11 cellular contexts compared by ENCODE assay signal in genomic region chr4:6271701-6272465, GRCh38. TPM values are rescaled to one million over a fixed set of nuclear protein-coding genes. Genes with fewer than 3 reads are reported as not detected.
DNase-seq lines count a peak whose midpoint lies in the region; ATAC-seq and TF ChIP-seq lines count a peak whose summit lies in the region.
"Had no signal": no experiment of that assay in that cellular context is flagged by ENCODE, and none has a peak within 500 bp of the region (broad histone marks: within the 10 kb centered on the region; RNA-seq: fewer than 3 reads in every experiment).

No MANE protein-coding gene starts in this region.

- ATAC-seq in activated naive CD8-positive, alpha-beta T cell treated with anti-CD3 and anti-CD28 coated beads, Interleukin-2, amount 50 U/mL, for 24 hours = no peak
- ATAC-seq in GM21526 (IDR thresholded peaks at IDR 0.05; ENCODE audit: low FRiP score, unreplicated experiment) (no peak), HG03108 (IDR thresholded peaks at IDR 0.05; ENCODE audit: unreplicated experiment) (no peak), HG02970 (IDR thresholded peaks at IDR 0.05; ENCODE audit: low FRiP score, unreplicated experiment) (no peak)
- ATAC-seq: activated CD8-positive, alpha-beta T cell treated with anti-CD3 and anti-CD28 coated beads, Interleukin-2, amount 10 ng/mL, durations not matched to agents 7 days and 5 days had no signal

- H3K4me1 ChIP-seq in skeletal muscle tissue (ENCODE audit: control insufficient read depth in 3 of 3, insufficient read depth in 3 of 3, low read length in 3 of 3) = peaks cover 41 to 45% (median 41%) of the 10 kb centered on the region in 3 donors

- no peaks in the 10 kb centered on the region for H3K27me3 ChIP-seq in skeletal muscle tissue (ENCODE audit: control insufficient read depth in 3 of 3, insufficient read depth in 3 of 3, low read length in 3 of 3)

- no peak overlapping the region for H3K27ac ChIP-seq in skeletal muscle tissue (ENCODE audit: low read depth, low read length)

- H3K4me1 Mint-ChIP-seq in Calu3 (ENCODE audit: low read depth, unreplicated experiment) = peaks cover 18% of the 10 kb centered on the region
- peaks cover 21% of the 10 kb centered on the region for H3K4me1 Mint-ChIP-seq in activated naive CD8-positive, alpha-beta T cell treated with anti-CD3 and anti-CD28 coated beads, Interleukin-2, amount 50 U/mL, for 24 hours
- peaks cover 11 to 20% of the 10 kb centered on the region in 2 donors for H3K4me1 Mint-ChIP-seq in immature natural killer cell

- BruUV-seq in Calu3 (replicated peaks; lab: Mats Ljungman, UMichigan) = no TSS peak

- no peaks in the 10 kb centered on the region for H3K9me3 ChIP-seq in skeletal muscle tissue (ENCODE audit: control insufficient read depth in 3 of 3, low read length in 3 of 3)

- intact Hi-C loops in Calu3 (cut with micrococcal nuclease; ENCODE audit: unreplicated experiment) = loop anchor here (5.0 kb wide), 1 partner anchor 35 kb away; no protein-coding TSS in a partner anchor

- H3K27me3 Mint-ChIP-seq in Calu3 (ENCODE audit: unreplicated experiment) (peaks cover 19% of the 10 kb centered on the region), immature natural killer cell (ENCODE audit: low read depth in 3 of 3) (peaks cover 6 to 7% (median 7%) of the 10 kb centered on the region in 3 donors)
- H3K27me3 Mint-ChIP-seq in activated naive CD8-positive, alpha-beta T cell treated with anti-CD3 and anti-CD28 coated beads, Interleukin-2, amount 50 U/mL, for 24 hours = peaks cover 12% of the 10 kb centered on the region

- H3K4me3 Mint-ChIP-seq in Calu3 (ENCODE audit: low read depth, unreplicated experiment) = peak overlapping the region; percentile 40
- peak overlapping the region; percentile 17 for H3K4me3 Mint-ChIP-seq in activated naive CD8-positive, alpha-beta T cell treated with anti-CD3 and anti-CD28 coated beads, Interleukin-2, amount 50 U/mL, for 24 hours
- peak overlapping the region in 3 of 5 donors; percentile 10 to 53 (median 40) for H3K4me3 Mint-ChIP-seq in immature natural killer cell
- H3K4me3 Mint-ChIP-seq: activated CD8-positive, alpha-beta T cell treated with anti-CD3 and anti-CD28 coated beads, Interleukin-2, amount 10 ng/mL, durations not matched to agents 7 days and 5 days had no signal

- H3K4me3 ChIP-seq in skeletal muscle tissue (ENCODE audit: low read length in 3 of 3) = peak overlapping the region; percentile 23 to 52 (median 26)

- H3K9me3 Mint-ChIP-seq in Calu3 (ENCODE audit: low read depth, unreplicated experiment) (no peaks in the 10 kb centered on the region), immature natural killer cell (no peaks in the 10 kb centered on the region)
- H3K9me3 Mint-ChIP-seq in activated naive CD8-positive, alpha-beta T cell treated with anti-CD3 and anti-CD28 coated beads, Interleukin-2, amount 50 U/mL, for 24 hours = no peaks in the 10 kb centered on the region

- DNase-seq in Calu3 = no peak
- no peak for DNase-seq in activated naive CD8-positive, alpha-beta T cell treated with anti-CD3 and anti-CD28 coated beads, Interleukin-2, amount 50 U/mL, for 24 hours
- DNase-seq in immature natural killer cell = no peak
- no peak for DNase-seq in iPS-NIHi7 (ENCODE audit: extremely low spot score)
- DNase-seq: activated CD8-positive, alpha-beta T cell treated with anti-CD3 and anti-CD28 coated beads, Interleukin-2, amount 10 ng/mL, durations not matched to agents 7 days and 5 days; dermis blood vessel endothelial cell; stimulated activated CD4-positive, alpha-beta T cell treated with anti-CD3 and anti-CD28 coated beads, Interleukin-4, amount 100 ng/mL, for 1 hour had no signal

- H3K9ac ChIP-seq in skeletal muscle tissue (ENCODE audit: low read depth in 1 of 3, low read length in 3 of 3) = peak overlapping the region in 2 of 3 donors; percentile 62 to 69

- CTCF ChIA-PET in Calu3 (lab: Charles Lee) = no interaction called here

- TF ChIP-seq CTCF in Calu3 (IDR thresholded peaks at IDR 0.05; ENCODE audit: unreplicated experiment) = no peak

- H3K36me3 Mint-ChIP-seq in Calu3 (ENCODE audit: insufficient read depth, unreplicated experiment) (peaks cover 14% of the 10 kb centered on the region), immature natural killer cell (no peaks in the 10 kb centered on the region)
- H3K36me3 Mint-ChIP-seq in activated naive CD8-positive, alpha-beta T cell treated with anti-CD3 and anti-CD28 coated beads, Interleukin-2, amount 50 U/mL, for 24 hours (ENCODE audit: low read depth) = no peaks in the 10 kb centered on the region

- no peaks in the 10 kb centered on the region for H3K36me3 ChIP-seq in skeletal muscle tissue (ENCODE audit: control insufficient read depth in 3 of 3, insufficient read depth in 3 of 3, low read length in 3 of 3)

- H3K27ac Mint-ChIP-seq in Calu3 (ENCODE audit: unreplicated experiment) (no peak overlapping the region), immature natural killer cell (no peak overlapping the region)
- H3K27ac Mint-ChIP-seq in activated naive CD8-positive, alpha-beta T cell treated with anti-CD3 and anti-CD28 coated beads, Interleukin-2, amount 50 U/mL, for 24 hours = no peak overlapping the region
- H3K27ac Mint-ChIP-seq: activated CD8-positive, alpha-beta T cell treated with anti-CD3 and anti-CD28 coated beads, Interleukin-2, amount 10 ng/mL, durations not matched to agents 7 days and 5 days had no signal

RNA-seq across cellular contexts. Expression of gene WFS1, which starts 2.2 kb away (rescaled TPM):
- 21.6 and 23.4 TPM in 2 replicates for total RNA-seq in Calu3 (2022)
- 1 to 10 TPM; 2.5 to 7.2 (median 5.8) TPM for polyA plus RNA-seq in immature natural killer cell
- 11.0 TPM for total RNA-seq in skeletal muscle tissue
